In the genomic region with DNA sequence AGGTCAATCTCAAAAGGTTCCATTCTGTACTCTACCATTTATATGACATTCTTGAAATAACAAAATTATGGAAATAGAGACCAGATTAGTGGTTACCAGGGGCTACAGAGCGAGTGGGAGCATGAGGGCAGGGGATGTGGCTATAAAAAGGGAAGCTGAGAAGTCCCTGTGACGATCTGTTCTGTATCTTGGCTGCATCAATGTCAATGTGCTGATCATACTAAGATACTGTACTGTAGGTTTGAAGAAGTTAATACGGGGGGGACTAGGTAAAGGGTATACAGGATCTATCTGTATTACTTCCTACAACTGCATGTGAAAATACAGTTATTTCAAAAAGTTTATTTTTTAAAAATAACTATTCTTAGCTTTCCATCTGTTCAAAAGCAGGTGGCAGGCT, we compare ENCODE assay signal across 25 cellular contexts.
"Had no signal": no experiment of that assay in that cellular context is flagged by ENCODE, and none has a peak within 500 bp of the region (broad histone marks: within the 10 kb centered on the region; RNA-seq: fewer than 3 reads in every experiment).

No MANE protein-coding gene starts in this region.

- H3K4me3 ChIP-seq: coronary artery, esophagus muscularis mucosa, gastroesophageal sphincter, heart left ventricle, hepatocyte, left lung, pancreas, right lobe of liver, stomach, thyroid gland had no signal

- H3K79me2 ChIP-seq: hepatocyte had no signal

- H3K9me3 Mint-ChIP-seq: type B pancreatic cell had no signal

- H3K27ac ChIP-seq: coronary artery, esophagus muscularis mucosa, foreskin keratinocyte, gastroesophageal sphincter, heart left ventricle, hepatocyte, left lung, pancreas, right lobe of liver, stomach, thyroid gland had no signal

- H3K4me1 Mint-ChIP-seq: naive thymus-derived CD8-positive, alpha-beta T cell had no signal

- H3K4me1 ChIP-seq: esophagus muscularis mucosa, foreskin keratinocyte, gastroesophageal sphincter, heart left ventricle, left lung, right lobe of liver, stomach, thyroid gland had no signal

- ATAC-seq: foreskin keratinocyte; gastroesophageal sphincter; heart left ventricle; left cardiac atrium; left lung; naive thymus-derived CD8-positive, alpha-beta T cell; pancreas; right lobe of liver had no signal

- H3K27me3 ChIP-seq: esophagus muscularis mucosa, foreskin keratinocyte, gastroesophageal sphincter, heart left ventricle, hepatocyte, left lung, pancreas, right lobe of liver, stomach, thyroid gland had no signal

- H3K36me3 Mint-ChIP-seq: naive thymus-derived CD8-positive, alpha-beta T cell; type B pancreatic cell had no signal

- H3K4me3 Mint-ChIP-seq: naive thymus-derived CD8-positive, alpha-beta T cell; type B pancreatic cell had no signal

- H3K27ac Mint-ChIP-seq: naive thymus-derived CD8-positive, alpha-beta T cell; type B pancreatic cell had no signal

- H3K9me3 ChIP-seq: esophagus muscularis mucosa, gastroesophageal sphincter, pancreas, right lobe of liver, stomach, thyroid gland had no signal

- H3K4me2 ChIP-seq: hepatocyte had no signal

- H2AFZ ChIP-seq: hepatocyte had no signal

- DNase-seq: dermis blood vessel endothelial cell; effector memory CD4-positive, alpha-beta T cell; foreskin keratinocyte; heart left ventricle; left cardiac atrium; left lung; mammary epithelial cell; mesendoderm; midbrain; naive thymus-derived CD8-positive, alpha-beta T cell; occipital lobe; pancreas; right lobe of liver; small intestine; stimulated activated CD4-positive, alpha-beta T cell treated with anti-CD3 and anti-CD28 coated beads, Interleukin-1b, Interleukin-23, amount 100 ng/mL, for 48 hours; stimulated activated CD4-positive, alpha-beta T cell treated with anti-CD3 and anti-CD28 coated beads, Interleukin-4, amount 100 ng/mL, for 1 hour; stimulated activated CD8-positive, alpha-beta memory T cell treated with anti-CD3 and anti-CD28 coated beads, Interleukin-4, amount 100 ng/mL, for 48 hours; stimulated activated naive CD4-positive, alpha-beta T cell treated with Interleukin-2 at 50 U/mL for 16 hours; stomach; thyroid gland had no signal

- H3K36me3 ChIP-seq: esophagus muscularis mucosa, gastroesophageal sphincter, heart left ventricle, left lung, pancreas, right lobe of liver, stomach, thyroid gland had no signal
